Comparison of ENCODE assay signal across 28 cellular contexts in genomic region chr2:134869941-134870736, GRCh38. TPM values are rescaled to one million over a fixed set of nuclear protein-coding genes. Genes with fewer than 3 reads are reported as not detected.
DNase-seq lines count a peak whose midpoint lies in the region; ATAC-seq and TF ChIP-seq lines count a peak whose summit lies in the region.
"Had no signal": no experiment of that assay in that cellular context is flagged by ENCODE, and none has a peak within 500 bp of the region (broad histone marks: within the 10 kb centered on the region; RNA-seq: fewer than 3 reads in every experiment).

No MANE protein-coding gene starts in this region.

- H3K4me3 ChIP-seq in SJCRH30 (no peak overlapping the region), heart right ventricle (no peak overlapping the region)
- H3K4me3 ChIP-seq: esophagus squamous epithelium, GM23338, ovary, SJSA1, tibial nerve had no signal

- H3K36me3 Mint-ChIP-seq in neural crest cell (ENCODE audit: low read depth) = no peaks in the 10 kb centered on the region
- peaks cover 19% of the 10 kb centered on the region for H3K36me3 Mint-ChIP-seq in T-cell
- H3K36me3 Mint-ChIP-seq: natural killer cell treated with Interleukin-12 subunit alpha and Interleukin-12 subunit beta and Interleukin-15 and Interleukin-18, amount 100 ng/mL, for 72 hours had no signal

- no peaks in the 10 kb centered on the region for H3K27me3 ChIP-seq in SJCRH30
- no peaks in the 10 kb centered on the region for H3K27me3 ChIP-seq in heart right ventricle
- H3K27me3 ChIP-seq: brain microvascular endothelial cell, esophagus squamous epithelium, ovary, SJSA1, tibial nerve had no signal

- H3K27ac ChIP-seq in SJCRH30 = peak overlapping the region; percentile 86
- peak overlapping the region in 2 of 10 donors; percentile 9 to 17 for H3K27ac ChIP-seq in heart right ventricle
- H3K27ac ChIP-seq: brain microvascular endothelial cell, esophagus squamous epithelium, KMS-11, ovary, SJSA1, tibial nerve had no signal

- intact Hi-C loops in heart right ventricle (cut with DNase I) = no loop called here

- H3K4me3 Mint-ChIP-seq in neural crest cell (no peak overlapping the region), T-cell (no peak overlapping the region)
- H3K4me3 Mint-ChIP-seq: activated CD4-positive, alpha-beta T cell treated with anti-CD3 and anti-CD28 coated beads for 36 hours; activated naive CD8-positive, alpha-beta T cell treated with anti-CD3 and anti-CD28 coated beads, Interleukin-2, amount 50 U/mL, for 24 hours; CD4-positive, alpha-beta T cell; GM23338; natural killer cell treated with Interleukin-12 subunit alpha and Interleukin-12 subunit beta and Interleukin-15 and Interleukin-18, amount 100 ng/mL, for 72 hours; stimulated activated naive CD8-positive, alpha-beta T cell treated with anti-CD3 and anti-CD28 coated beads, Interleukin-15, amount 100 ng/mL, for 72 hours; T-helper 17 cell had no signal

- POLR2A ChIA-PET in T-cell (lab: Charles Lee) = no interaction called here

- H3K27ac Mint-ChIP-seq in neural crest cell (ENCODE audit: unreplicated experiment) = peak overlapping the region; percentile 43
- H3K27ac Mint-ChIP-seq in T-cell = no peak overlapping the region
- H3K27ac Mint-ChIP-seq: activated CD4-positive, alpha-beta T cell treated with anti-CD3 and anti-CD28 coated beads for 36 hours; activated naive CD8-positive, alpha-beta T cell treated with anti-CD3 and anti-CD28 coated beads, Interleukin-2, amount 50 U/mL, for 24 hours; CD4-positive, alpha-beta T cell; GM23338; natural killer cell treated with Interleukin-12 subunit alpha and Interleukin-12 subunit beta and Interleukin-15 and Interleukin-18, amount 100 ng/mL, for 72 hours; stimulated activated naive CD8-positive, alpha-beta T cell treated with anti-CD3 and anti-CD28 coated beads, Interleukin-15, amount 100 ng/mL, for 72 hours; T-helper 17 cell had no signal

- H3K36me3 ChIP-seq in SJCRH30 (no peaks in the 10 kb centered on the region), heart right ventricle (no peaks in the 10 kb centered on the region)
- H3K36me3 ChIP-seq: brain microvascular endothelial cell, esophagus squamous epithelium, ovary, SJSA1 had no signal

- H3K9me3 ChIP-seq in SJCRH30 (replicated peaks) (no peaks in the 10 kb centered on the region), heart right ventricle (peaks cover 0 to 2% (median 0%) of the 10 kb centered on the region in 11 donors)
- H3K9me3 ChIP-seq: esophagus squamous epithelium, ovary, SJSA1, tibial nerve had no signal

- ATAC-seq in heart right ventricle = peak in 6 of 8 donors; percentile 62 to 91 (median 72)
- no peak for ATAC-seq in T-cell (replicated peaks in 1 of 4)
- ATAC-seq in HG03175 (IDR thresholded peaks at IDR 0.05; ENCODE audit: unreplicated experiment) = no peak
- ATAC-seq: activated CD4-positive, alpha-beta T cell treated with anti-CD3 and anti-CD28 coated beads for 36 hours; activated naive CD8-positive, alpha-beta T cell treated with anti-CD3 and anti-CD28 coated beads, Interleukin-2, amount 50 U/mL, for 24 hours; GM23338; natural killer cell treated with Interleukin-12 subunit alpha and Interleukin-12 subunit beta and Interleukin-15 and Interleukin-18, amount 100 ng/mL, for 72 hours; Panc1; sciatic nerve; stimulated activated naive CD8-positive, alpha-beta T cell treated with anti-CD3 and anti-CD28 coated beads, Interleukin-15, amount 100 ng/mL, for 72 hours; T-helper 17 cell had no signal

- DNase-seq in HCEC 1CT = peak; percentile 74
- DNase-seq in SJCRH30 = peak; percentile 86 to 87
- peak; percentile 13 to 18 for DNase-seq in heart right ventricle
- DNase-seq in neural crest cell (ENCODE audit: low read depth, low spot score) = no peak
- no peak for DNase-seq in T-cell
- no peak for DNase-seq in mesenteric fat pad (ENCODE audit: low spot score)
- DNase-seq: activated CD4-positive, alpha-beta T cell treated with anti-CD3 and anti-CD28 coated beads for 36 hours; activated gamma-delta T cell; activated naive CD8-positive, alpha-beta T cell treated with anti-CD3 and anti-CD28 coated beads, Interleukin-2, amount 50 U/mL, for 24 hours; brain microvascular endothelial cell; CD4-positive, alpha-beta T cell; cortex of kidney; esophagus squamous epithelium; GDM1; midbrain; MV-4-11; NCI-H510A; stimulated activated naive CD8-positive, alpha-beta T cell treated with anti-CD3 and anti-CD28 coated beads, Interleukin-15, amount 100 ng/mL, for 72 hours; T-helper 17 cell had no signal

- H3K27me3 Mint-ChIP-seq in neural crest cell (ENCODE audit: low read depth) (no peaks in the 10 kb centered on the region), T-cell (no peaks in the 10 kb centered on the region)
- H3K27me3 Mint-ChIP-seq: activated CD4-positive, alpha-beta T cell treated with anti-CD3 and anti-CD28 coated beads for 36 hours; activated naive CD8-positive, alpha-beta T cell treated with anti-CD3 and anti-CD28 coated beads, Interleukin-2, amount 50 U/mL, for 24 hours; CD4-positive, alpha-beta T cell; natural killer cell treated with Interleukin-12 subunit alpha and Interleukin-12 subunit beta and Interleukin-15 and Interleukin-18, amount 100 ng/mL, for 72 hours; stimulated activated naive CD8-positive, alpha-beta T cell treated with anti-CD3 and anti-CD28 coated beads, Interleukin-15, amount 100 ng/mL, for 72 hours; T-helper 17 cell had no signal

- H3K4me1 Mint-ChIP-seq in neural crest cell (no peaks in the 10 kb centered on the region), T-cell (no peaks in the 10 kb centered on the region)
- H3K4me1 Mint-ChIP-seq: activated CD4-positive, alpha-beta T cell treated with anti-CD3 and anti-CD28 coated beads for 36 hours; activated naive CD8-positive, alpha-beta T cell treated with anti-CD3 and anti-CD28 coated beads, Interleukin-2, amount 50 U/mL, for 24 hours; GM23338; stimulated activated naive CD8-positive, alpha-beta T cell treated with anti-CD3 and anti-CD28 coated beads, Interleukin-15, amount 100 ng/mL, for 72 hours; T-helper 17 cell had no signal

- H3K4me1 ChIP-seq in SJCRH30 (peaks cover 11% of the 10 kb centered on the region), heart right ventricle (no peaks in the 10 kb centered on the region)
- H3K4me1 ChIP-seq: esophagus squamous epithelium, SJSA1, tibial nerve had no signal

- H3K9me3 Mint-ChIP-seq in neural crest cell (peaks cover 3% of the 10 kb centered on the region), T-cell (peaks cover 0 to 4% (median 4%) of the 10 kb centered on the region in 3 donors)
- H3K9me3 Mint-ChIP-seq: activated naive CD8-positive, alpha-beta T cell treated with anti-CD3 and anti-CD28 coated beads, Interleukin-2, amount 50 U/mL, for 24 hours; CD4-positive, alpha-beta T cell; GM23338; natural killer cell treated with Interleukin-12 subunit alpha and Interleukin-12 subunit beta and Interleukin-15 and Interleukin-18, amount 100 ng/mL, for 72 hours; stimulated activated naive CD8-positive, alpha-beta T cell treated with anti-CD3 and anti-CD28 coated beads, Interleukin-15, amount 100 ng/mL, for 72 hours had no signal

- CTCF ChIA-PET in T-cell (lab: Charles Lee) = no interaction called here

- TF ChIP-seq CTCF in heart right ventricle (IDR thresholded peaks at IDR 0.05) = no peak
- no peak for TF ChIP-seq CTCF in neural crest cell (conservative IDR thresholded peaks at IDR 0.05)

- 71 to 77% methylated on average over 8 of the region's 8 CpGs for WGBS in heart right ventricle, 2 donors

RNA-seq across cellular contexts. Expression of gene ACMSD, which starts 31.7 kb away (rescaled TPM):
- not detected in 2 replicates for total RNA-seq in SJCRH30 (2014; rRNA removed; shearing (Covaris generic))
- not detected for total RNA-seq in heart right ventricle
- not detected for polyA plus RNA-seq in heart right ventricle
- total RNA-seq in neural crest cell = not detected in 2 replicates
- total RNA-seq in T-cell = under 1 TPM in 1 of 5 donors, not detected in 4; 0.20 TPM
- not detected for total RNA-seq in mesenteric fat pad
- total RNA-seq: activated CD4-positive, alpha-beta T cell treated with anti-CD3 and anti-CD28 coated beads for 36 hours; CD4-positive, alpha-beta T cell; esophagus squamous epithelium; GM23338; natural killer cell treated with Interleukin-12 subunit alpha and Interleukin-12 subunit beta and Interleukin-15 and Interleukin-18, amount 100 ng/mL, for 72 hours; ovary; sciatic nerve; SJSA1; T-helper 17 cell; tibial nerve had no signal
- polyA plus RNA-seq: ovary had no signal

RNA-seq across cellular contexts. Expression of gene CCNT2, which starts 48.5 kb away (rescaled TPM):
- 36.7 and 39.8 TPM in 2 replicates for total RNA-seq in SJCRH30 (2014; rRNA removed; shearing (Covaris generic))
- total RNA-seq in heart right ventricle (10 to 100 TPM; 13.7 to 26.6 (median 21.3) TPM), neural crest cell (64.6 and 65.5 TPM in 2 replicates), T-cell (10 to 100 TPM; 51.7 to 75.3 (median 62.6) TPM), mesenteric fat pad (29.5 TPM)
- polyA plus RNA-seq in heart right ventricle = 10 to 100 TPM in 1 of 2 donors, 1 to 10 TPM in 1; 4.7 to 18.9 TPM

Comparison
In these comparisons a context has a peak if more than half of its experiments do, and no peak if none do; other contexts are left out.
1. DNase-seq: peak in HCEC 1CT (single experiment), SJCRH30 (2 of 2) and heart right ventricle (2 of 2); none in neural crest cell (single experiment), T-cell (0 of 34) and mesenteric fat pad (single experiment).
2. ATAC-seq: peak in heart right ventricle (6 of 8); none in T-cell (0 of 4) and HG03175 (single experiment).